In genomic region chr19:38850231-38850975, GRCh38 we compare ENCODE assay signal across 8 cellular contexts. TPM values are rescaled to one million over a fixed set of nuclear protein-coding genes. Genes with fewer than 3 reads are reported as not detected.
DNase-seq lines count a peak whose midpoint lies in the region; ATAC-seq, FAIRE-seq and TF ChIP-seq lines count a peak whose summit lies in the region.

No MANE protein-coding gene starts in this region.

- DNase-seq in AG08395 (ENCODE audit: low spot score) (peak; percentile 99), NCI-H2227 (lab: John Stamatoyannopoulos, UW; ENCODE audit: unreplicated experiment) (peak; percentile 100), bronchial epithelial cell (ENCODE audit: low read depth) (peak; percentile 100), iPS-NIHi11 (ENCODE audit: low spot score) (peak; percentile 91)

- H3K27me3 ChIP-seq in bronchial epithelial cell (ENCODE audit: control insufficient read depth, insufficient read depth, low read length): no peaks in the 10 kb centered on the region

- peak; percentile 74 for ATAC-seq in GM18909 (IDR thresholded peaks at IDR 0.05; ENCODE audit: poor library complexity, unreplicated experiment)
- ATAC-seq in HG03159 (IDR thresholded peaks at IDR 0.05; ENCODE audit: unreplicated experiment): peak; percentile 73

- TF ChIP-seq CTCF in WI38 (IDR thresholded peaks at IDR 0.05; ENCODE audit: low read depth, low read length) (0 out of 2 replicates have a peak, but pooled peaks have one; percentile 7), bronchial epithelial cell (IDR thresholded peaks at IDR 0.05; ENCODE audit: insufficient read depth, low read length, severe bottlenecking) (peak; percentile 13)

- H3K36me3 ChIP-seq in bronchial epithelial cell (ENCODE audit: control insufficient read depth, insufficient read depth, low read length): peaks cover 21% of the 10 kb centered on the region

- peak overlapping the region; percentile 95 to 100 (median 100) for H3K27ac ChIP-seq in skin epidermis

- peak; percentile 98 for FAIRE-seq in bronchial epithelial cell (lab: Jason Lieb, UNC)

- H3K4me3 ChIP-seq in WI38 (ENCODE audit: low read depth, low read length) (peak overlapping the region; percentile 48), bronchial epithelial cell (ENCODE audit: low read depth, low read length) (peak overlapping the region; percentile 70), skin epidermis (peak overlapping the region; percentile 47 to 96 (median 80))

RNA-seq across cellular contexts. Expression of gene HNRNPL, which starts 0.6 kb away (rescaled TPM):
- 172 and 246 TPM in 2 replicates for total RNA-seq in bronchial epithelial cell

RNA-seq across cellular contexts. Expression of gene ECH1, which starts 18.8 kb away (rescaled TPM):
- total RNA-seq in bronchial epithelial cell: 44.5 and 51.1 TPM in 2 replicates

RNA-seq across cellular contexts. Expression of gene RINL, which starts 27.7 kb away (rescaled TPM):
- total RNA-seq in bronchial epithelial cell: 8.7 and 12.3 TPM in 2 replicates

RNA-seq across cellular contexts. Expression of gene LGALS4, which starts 37.7 kb away (rescaled TPM):
- 0.64 and 1.1 TPM in 2 replicates for total RNA-seq in bronchial epithelial cell

RNA-seq across cellular contexts. Expression of gene SIRT2, which starts 49.0 kb away (rescaled TPM):
- 41.3 and 44.7 TPM in 2 replicates for total RNA-seq in bronchial epithelial cell

Comparison
In these comparisons a context has a peak if more than half of its experiments do, and no peak if none do; other contexts are left out.
1. Peak in every context shown above with its lines: DNase-seq, ATAC-seq, H3K4me3 ChIP-seq and H3K27ac ChIP-seq.